In the genomic region with DNA sequence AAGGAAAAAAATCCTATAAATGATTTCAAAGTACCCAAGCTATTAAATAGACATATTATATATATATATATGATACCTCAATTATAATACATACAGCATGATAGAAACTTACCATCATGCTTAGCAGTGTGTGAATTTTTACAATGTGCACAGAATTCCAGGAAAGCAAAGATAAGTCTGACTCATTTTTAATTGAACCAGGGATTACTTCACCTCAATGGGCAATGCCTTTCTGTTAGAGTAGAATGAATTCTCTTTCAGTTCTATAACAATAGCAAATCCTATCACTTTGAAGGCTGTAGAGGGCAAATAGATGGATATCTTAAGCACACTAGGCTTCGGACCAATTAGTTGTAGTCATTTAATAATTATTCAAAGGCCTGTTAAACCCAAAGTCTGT, we compare ENCODE assay signal across 2 cellular contexts.
A peak's percentile ranks its signal among the peaks of the same experiment; 100 is the strongest.
TF ChIP-seq lines count a peak whose summit lies in the region.

No MANE protein-coding gene starts in this region.

TF ChIP-seq in Ishikawa, 13 proteins besides CTCF, POLR2A, EP300 and RAD21:
- TF ChIP-seq TEAD4 (IDR thresholded peaks at IDR 0.05): 0 out of 2 replicates have a peak, but pooled peaks have one; percentile 27
- TF ChIP-seq NFIC (IDR thresholded peaks at IDR 0.05): no peak

TF ChIP-seq in HepG2, 621 proteins besides CTCF, POLR2A, EP300 and RAD21:
- no peak for TF ChIP-seq MLX (CRISPR knock-in tag; IDR thresholded peaks at IDR 0.05)
- TF ChIP-seq ZNF431 (CRISPR knock-in tag; IDR thresholded peaks at IDR 0.05; ENCODE audit: borderline replicate concordance, low read depth): no peak
- TF ChIP-seq DR1 (CRISPR knock-in tag; IDR thresholded peaks at IDR 0.05): no peak
- TF ChIP-seq ZNF891 (CRISPR knock-in tag; IDR thresholded peaks at IDR 0.05): no peak
- TF ChIP-seq, protein P1, sequence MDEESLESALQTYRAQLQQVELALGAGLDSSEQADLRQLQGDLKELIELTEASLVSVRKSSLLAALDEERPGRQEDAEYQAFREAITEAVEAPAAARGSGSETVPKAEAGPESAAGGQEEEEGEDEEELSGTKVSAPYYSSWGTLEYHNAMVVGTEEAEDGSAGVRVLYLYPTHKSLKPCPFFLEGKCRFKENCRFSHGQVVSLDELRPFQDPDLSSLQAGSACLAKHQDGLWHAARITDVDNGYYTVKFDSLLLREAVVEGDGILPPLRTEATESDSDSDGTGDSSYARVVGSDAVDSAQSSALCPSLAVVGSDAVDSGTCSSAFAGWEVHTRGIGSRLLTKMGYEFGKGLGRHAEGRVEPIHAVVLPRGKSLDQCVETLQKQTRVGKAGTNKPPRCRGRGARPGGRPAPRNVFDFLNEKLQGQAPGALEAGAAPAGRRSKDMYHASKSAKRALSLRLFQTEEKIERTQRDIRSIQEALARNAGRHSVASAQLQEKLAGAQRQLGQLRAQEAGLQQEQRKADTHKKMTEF (CRISPR knock-in tag; IDR thresholded peaks at IDR 0.05): no peak
- TF ChIP-seq ZNF451 (CRISPR knock-in tag; IDR thresholded peaks at IDR 0.05): no peak
- TF ChIP-seq, protein P2, sequence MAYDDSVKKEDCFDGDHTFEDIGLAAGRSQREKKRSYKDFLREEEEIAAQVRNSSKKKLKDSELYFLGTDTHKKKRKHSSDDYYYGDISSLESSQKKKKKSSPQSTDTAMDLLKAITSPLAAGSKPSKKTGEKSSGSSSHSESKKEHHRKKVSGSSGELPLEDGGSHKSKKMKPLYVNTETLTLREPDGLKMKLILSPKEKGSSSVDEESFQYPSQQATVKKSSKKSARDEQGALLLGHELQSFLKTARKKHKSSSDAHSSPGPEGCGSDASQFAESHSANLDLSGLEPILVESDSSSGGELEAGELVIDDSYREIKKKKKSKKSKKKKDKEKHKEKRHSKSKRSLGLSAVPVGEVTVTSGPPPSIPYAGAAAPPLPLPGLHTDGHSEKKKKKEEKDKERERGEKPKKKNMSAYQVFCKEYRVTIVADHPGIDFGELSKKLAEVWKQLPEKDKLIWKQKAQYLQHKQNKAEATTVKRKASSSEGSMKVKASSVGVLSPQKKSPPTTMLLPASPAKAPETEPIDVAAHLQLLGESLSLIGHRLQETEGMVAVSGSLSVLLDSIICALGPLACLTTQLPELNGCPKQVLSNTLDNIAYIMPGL (CRISPR knock-in tag; IDR thresholded peaks at IDR 0.05; ENCODE audit: borderline replicate concordance in 1 of 2, low read depth in 1 of 2): no peak
- no peak for TF ChIP-seq ZNF607 (CRISPR knock-in tag; IDR thresholded peaks at IDR 0.05; ENCODE audit: borderline replicate concordance)
- no peak for TF ChIP-seq ZNF644 (CRISPR knock-in tag; IDR thresholded peaks at IDR 0.05; ENCODE audit: low read depth)
- no peak for TF ChIP-seq GLI4 (CRISPR knock-in tag; IDR thresholded peaks at IDR 0.05; ENCODE audit: borderline replicate concordance)
- no peak for TF ChIP-seq ARNT2 (CRISPR knock-in tag; IDR thresholded peaks at IDR 0.05; ENCODE audit: low read depth)
- TF ChIP-seq STAG1 (CRISPR knock-in tag; IDR thresholded peaks at IDR 0.05): no peak
- no peak for TF ChIP-seq CREB1 (IDR thresholded peaks at IDR 0.05)
- TF ChIP-seq CREB1 (CRISPR knock-in tag; IDR thresholded peaks at IDR 0.05): no peak
- no peak for TF ChIP-seq HDAC2 (CRISPR knock-in tag; IDR thresholded peaks at IDR 0.05)
- no peak for TF ChIP-seq ZBTB33 (CRISPR knock-in tag; IDR thresholded peaks at IDR 0.05)
- TF ChIP-seq ZNF124 (CRISPR knock-in tag; IDR thresholded peaks at IDR 0.05): no peak
- TF ChIP-seq ZNF782 (CRISPR knock-in tag; IDR thresholded peaks at IDR 0.05; ENCODE audit: borderline replicate concordance): no peak
- TF ChIP-seq NFKB2 (CRISPR knock-in tag; IDR thresholded peaks at IDR 0.05; ENCODE audit: borderline replicate concordance): no peak
- TF ChIP-seq CEBPB (IDR thresholded peaks at IDR 0.05; ENCODE audit: borderline replicate concordance, low read depth, low read length): no peak
- no peak for TF ChIP-seq CREB3 (CRISPR knock-in tag; IDR thresholded peaks at IDR 0.05)
